27 cellular contexts compared by ENCODE assay signal in the genomic region with DNA sequence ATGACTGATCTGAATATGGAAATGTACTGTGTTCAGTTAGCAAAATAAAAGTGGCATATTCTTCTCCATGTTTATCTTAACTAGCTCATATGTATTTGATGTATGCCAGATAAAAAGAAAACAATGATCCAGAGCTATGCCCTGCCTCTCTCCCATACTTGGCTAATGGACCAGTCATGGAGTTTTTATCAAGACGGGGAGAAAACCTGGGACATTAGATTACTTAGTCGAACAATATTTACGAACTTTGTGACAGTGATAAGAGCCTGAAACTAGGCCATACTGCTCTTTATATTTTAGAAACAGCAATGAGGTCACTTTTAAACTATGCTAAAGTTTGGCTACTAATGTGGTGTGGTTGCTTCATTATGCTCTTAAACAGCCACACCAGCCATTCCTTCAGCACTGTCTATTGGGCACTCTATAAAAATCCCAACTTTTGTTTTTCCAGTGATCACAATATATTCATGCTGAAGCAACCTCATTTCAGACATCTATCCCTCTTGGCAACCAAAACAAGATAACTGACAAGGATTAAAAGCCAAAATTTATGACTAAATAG.
"Had no signal": no experiment of that assay in that cellular context is flagged by ENCODE, and none has a peak within 500 bp of the region (broad histone marks: within the 10 kb centered on the region; RNA-seq: fewer than 3 reads in every experiment).

No MANE protein-coding gene starts in this region.

- H3K27ac Mint-ChIP-seq: immature natural killer cell; natural killer cell; stimulated activated naive CD8-positive, alpha-beta T cell treated with anti-CD3 and anti-CD28 coated beads, Interleukin-15, amount 100 ng/mL, for 72 hours had no signal

- H3K27ac ChIP-seq: esophagus muscularis mucosa, lower lobe of right lung, neutrophil, pancreas, right lobe of liver, suprapubic skin, transverse colon, vagina had no signal

- ATAC-seq: left colon; left ventricle myocardium superior; lower lobe of right lung; natural killer cell; pancreas; stimulated activated naive CD8-positive, alpha-beta T cell treated with anti-CD3 and anti-CD28 coated beads, Interleukin-15, amount 100 ng/mL, for 72 hours had no signal

- H3K27me3 ChIP-seq: esophagus muscularis mucosa, neutrophil, pancreas, right lobe of liver, suprapubic skin, transverse colon, vagina had no signal

- H3K9me3 Mint-ChIP-seq: natural killer cell; neural crest cell; stimulated activated naive CD8-positive, alpha-beta T cell treated with anti-CD3 and anti-CD28 coated beads, Interleukin-15, amount 100 ng/mL, for 72 hours had no signal

- H3K36me3 Mint-ChIP-seq: immature natural killer cell, natural killer cell had no signal

- H3K4me1 Mint-ChIP-seq: immature natural killer cell; natural killer cell; neural crest cell; stimulated activated naive CD8-positive, alpha-beta T cell treated with anti-CD3 and anti-CD28 coated beads, Interleukin-15, amount 100 ng/mL, for 72 hours had no signal

- H3K4me3 Mint-ChIP-seq: immature natural killer cell; natural killer cell; neural crest cell; stimulated activated naive CD8-positive, alpha-beta T cell treated with anti-CD3 and anti-CD28 coated beads, Interleukin-15, amount 100 ng/mL, for 72 hours had no signal

- H3K4me3 ChIP-seq: coronary artery, esophagus muscularis mucosa, lower lobe of right lung, pancreas, right lobe of liver, suprapubic skin, transverse colon, vagina had no signal

- H3K4me1 ChIP-seq: esophagus muscularis mucosa, lower lobe of right lung, pancreas, transverse colon, vagina had no signal

- DNase-seq: dermis blood vessel endothelial cell; effector memory CD4-positive, alpha-beta T cell; hypothalamus; immature natural killer cell; islet precursor cell; kidney glomerular epithelial cell; left colon; left ventricle myocardium superior; lower lobe of right lung; natural killer cell; pancreas; retina; right lobe of liver; small intestine; stimulated activated CD4-positive, alpha-beta T cell treated with anti-CD3 and anti-CD28 coated beads, Interleukin-12 subunit alpha, Interleukin-12 subunit beta, amount 100 ng/mL, for 4 hours; stimulated activated CD4-positive, alpha-beta T cell treated with anti-CD3 and anti-CD28 coated beads, Interleukin-1b, Interleukin-23, amount 100 ng/mL, for 48 hours; stimulated activated CD4-positive, alpha-beta T cell treated with anti-CD3 and anti-CD28 coated beads, Interleukin-4, amount 100 ng/mL, for 1 hour; stimulated activated CD8-positive, alpha-beta memory T cell treated with anti-CD3 and anti-CD28 coated beads, Interleukin-4, amount 100 ng/mL, for 48 hours; stimulated activated naive CD4-positive, alpha-beta T cell; stimulated activated naive CD8-positive, alpha-beta T cell treated with anti-CD3 and anti-CD28 coated beads, Interleukin-15, amount 100 ng/mL, for 72 hours; transverse colon had no signal

- H3K36me3 ChIP-seq: esophagus muscularis mucosa, lower lobe of right lung, neutrophil, pancreas, right lobe of liver, suprapubic skin, transverse colon, vagina had no signal

- H3K9me3 ChIP-seq: esophagus muscularis mucosa, lower lobe of right lung, neutrophil, pancreas, right lobe of liver, suprapubic skin, transverse colon, vagina had no signal
